Comparison of ENCODE assay signal across 1 cellular context in the genomic region with DNA sequence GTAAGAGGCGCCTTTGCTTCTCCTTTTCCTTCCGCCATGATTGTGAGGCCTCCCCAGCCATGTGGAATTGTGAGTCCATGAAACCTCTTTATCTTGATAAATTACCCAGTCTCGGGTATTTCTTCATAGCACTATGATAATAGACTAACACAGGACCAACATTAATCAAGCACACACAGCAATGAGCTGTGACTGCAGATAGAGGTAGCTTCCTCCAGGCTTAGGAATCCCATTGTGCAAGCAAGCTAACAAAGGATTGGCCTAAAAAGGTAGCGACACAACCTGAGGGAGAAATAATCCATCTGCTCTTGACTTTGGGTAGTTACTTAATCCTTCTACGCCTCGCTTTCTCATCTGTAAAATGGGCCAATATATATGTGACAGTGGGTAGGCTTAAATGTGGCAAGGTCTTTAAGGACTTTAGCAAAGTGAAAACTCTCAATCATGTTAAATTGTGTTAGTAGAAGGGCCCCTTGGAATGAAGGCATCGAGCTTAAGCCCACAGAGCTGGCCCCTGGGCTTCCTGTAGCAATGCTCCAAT.
TF ChIP-seq lines count a peak whose summit lies in the region.

No MANE protein-coding gene starts in this region.

TF ChIP-seq in HepG2, 621 proteins besides CTCF, POLR2A, EP300 and RAD21 (continued from another document):
- TF ChIP-seq, protein P1, sequence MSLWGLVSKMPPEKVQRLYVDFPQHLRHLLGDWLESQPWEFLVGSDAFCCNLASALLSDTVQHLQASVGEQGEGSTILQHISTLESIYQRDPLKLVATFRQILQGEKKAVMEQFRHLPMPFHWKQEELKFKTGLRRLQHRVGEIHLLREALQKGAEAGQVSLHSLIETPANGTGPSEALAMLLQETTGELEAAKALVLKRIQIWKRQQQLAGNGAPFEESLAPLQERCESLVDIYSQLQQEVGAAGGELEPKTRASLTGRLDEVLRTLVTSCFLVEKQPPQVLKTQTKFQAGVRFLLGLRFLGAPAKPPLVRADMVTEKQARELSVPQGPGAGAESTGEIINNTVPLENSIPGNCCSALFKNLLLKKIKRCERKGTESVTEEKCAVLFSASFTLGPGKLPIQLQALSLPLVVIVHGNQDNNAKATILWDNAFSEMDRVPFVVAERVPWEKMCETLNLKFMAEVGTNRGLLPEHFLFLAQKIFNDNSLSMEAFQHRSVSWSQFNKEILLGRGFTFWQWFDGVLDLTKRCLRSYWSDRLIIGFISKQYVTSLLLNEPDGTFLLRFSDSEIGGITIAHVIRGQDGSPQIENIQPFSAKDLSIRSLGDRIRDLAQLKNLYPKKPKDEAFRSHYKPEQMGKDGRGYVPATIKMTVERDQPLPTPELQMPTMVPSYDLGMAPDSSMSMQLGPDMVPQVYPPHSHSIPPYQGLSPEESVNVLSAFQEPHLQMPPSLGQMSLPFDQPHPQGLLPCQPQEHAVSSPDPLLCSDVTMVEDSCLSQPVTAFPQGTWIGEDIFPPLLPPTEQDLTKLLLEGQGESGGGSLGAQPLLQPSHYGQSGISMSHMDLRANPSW (CRISPR knock-in tag; IDR thresholded peaks at IDR 0.05; ENCODE audit: borderline replicate concordance): no peak
- no peak for TF ChIP-seq GTF2F1 (IDR thresholded peaks at IDR 0.05; ENCODE audit: low read length)
- TF ChIP-seq ZFP36L1 (CRISPR knock-in tag; IDR thresholded peaks at IDR 0.05): no peak
- no peak for TF ChIP-seq MEIS2 (CRISPR knock-in tag; IDR thresholded peaks at IDR 0.05)
- TF ChIP-seq HNRNPL (IDR thresholded peaks at IDR 0.05; ENCODE audit: low read depth, low read length): no peak
TF ChIP-seq in HepG2: peak in this region for 4.
